Comparison of ENCODE assay signal across 10 cellular contexts in the genomic region with DNA sequence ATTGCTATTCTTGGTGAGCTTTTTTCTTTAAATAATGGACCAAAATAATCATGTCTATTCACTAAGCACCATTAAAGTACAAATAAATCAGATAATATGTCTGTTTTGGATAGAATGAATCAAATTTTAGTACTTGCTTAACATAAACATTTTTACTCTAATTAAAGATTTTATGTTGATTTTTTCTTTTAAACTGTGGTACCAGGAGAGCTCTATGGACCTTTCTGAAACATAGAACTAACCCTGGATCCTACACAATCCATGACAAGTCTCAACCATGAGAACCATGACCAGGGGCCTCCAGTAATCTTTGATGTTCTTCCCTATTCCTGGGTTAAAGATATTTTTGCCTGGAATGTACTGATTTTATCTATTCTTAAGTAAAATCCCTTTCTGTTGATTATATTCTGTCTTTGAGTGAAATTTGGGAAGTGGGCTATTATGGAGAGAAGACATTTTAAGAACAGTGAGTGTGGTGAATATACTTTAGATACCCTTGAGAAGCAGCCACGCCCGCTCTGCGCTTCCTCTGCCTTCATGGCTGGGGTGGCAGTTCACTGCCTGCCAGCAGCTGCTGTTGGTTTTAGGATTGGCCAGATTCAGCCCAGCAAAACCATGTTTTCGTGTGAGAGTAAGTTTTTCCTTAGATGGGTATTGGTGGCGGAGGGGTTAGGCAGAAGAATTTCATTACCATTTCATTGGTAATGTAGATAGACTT. TPM values are rescaled to one million over a fixed set of nuclear protein-coding genes. Genes with fewer than 3 reads are reported as not detected.
DNase-seq lines count a peak whose midpoint lies in the region; ATAC-seq and TF ChIP-seq lines count a peak whose summit lies in the region.
"Had no signal": no experiment of that assay in that cellular context is flagged by ENCODE, and none has a peak within 500 bp of the region (broad histone marks: within the 10 kb centered on the region; RNA-seq: fewer than 3 reads in every experiment).

No MANE protein-coding gene starts in this region.

- no peak overlapping the region for H3K4me3 Mint-ChIP-seq in activated CD8-positive, alpha-beta T cell treated with anti-CD3 and anti-CD28 coated beads for 36 hours
- no peak overlapping the region for H3K4me3 Mint-ChIP-seq in activated CD8-positive, alpha-beta T cell treated with anti-CD3 and anti-CD28 coated beads, Interleukin-2, amount 10 ng/mL, durations not matched to agents 7 days and 5 days
- H3K4me3 Mint-ChIP-seq in chondrocyte (ENCODE audit: unreplicated experiment) = no peak overlapping the region
- H3K4me3 Mint-ChIP-seq in activated T-cell treated with anti-CD3 and anti-CD28 coated beads, Interleukin-2, amount 50 U/mL, for 72 hours = no peak overlapping the region

- H3K4me1 Mint-ChIP-seq in activated CD8-positive, alpha-beta T cell treated with anti-CD3 and anti-CD28 coated beads for 36 hours (ENCODE audit: low read depth) = peaks cover 3% of the 10 kb centered on the region
- peaks cover 6% of the 10 kb centered on the region for H3K4me1 Mint-ChIP-seq in activated CD8-positive, alpha-beta T cell treated with anti-CD3 and anti-CD28 coated beads, Interleukin-2, amount 10 ng/mL, durations not matched to agents 7 days and 5 days (ENCODE audit: low read depth)
- peaks cover 4% of the 10 kb centered on the region for H3K4me1 Mint-ChIP-seq in chondrocyte (ENCODE audit: low read depth)
- peaks cover 12% of the 10 kb centered on the region for H3K4me1 Mint-ChIP-seq in activated T-cell treated with anti-CD3 and anti-CD28 coated beads, Interleukin-2, amount 50 U/mL, for 72 hours (ENCODE audit: low read depth)

- H3K36me3 Mint-ChIP-seq in activated CD8-positive, alpha-beta T cell treated with anti-CD3 and anti-CD28 coated beads for 36 hours (ENCODE audit: low read depth) = peaks cover 1% of the 10 kb centered on the region
- H3K36me3 Mint-ChIP-seq in activated CD8-positive, alpha-beta T cell treated with anti-CD3 and anti-CD28 coated beads, Interleukin-2, amount 10 ng/mL, durations not matched to agents 7 days and 5 days (ENCODE audit: low read depth) = no peaks in the 10 kb centered on the region
- H3K36me3 Mint-ChIP-seq in chondrocyte (ENCODE audit: low read depth) = peaks cover 3% of the 10 kb centered on the region
- H3K36me3 Mint-ChIP-seq in activated T-cell treated with anti-CD3 and anti-CD28 coated beads, Interleukin-2, amount 50 U/mL, for 72 hours (ENCODE audit: insufficient read depth in 2 of 2) = no peaks in the 10 kb centered on the region

- intact Hi-C loops in activated CD8-positive, alpha-beta T cell treated with anti-CD3 and anti-CD28 coated beads for 36 hours (cut with micrococcal nuclease) = loop anchor here (2.0 kb wide), 1 partner anchor 148 kb away; no protein-coding TSS in a partner anchor
- intact Hi-C loops in PC-9 (cut with micrococcal nuclease; ENCODE audit: unreplicated experiment) = loop anchor here (1.0 to 5.0 kb wide), 5 partner anchors 63 to 1052 kb away; partner anchors contain the start of genes ASNS, LMTK2 and SDHAF3

- no peak overlapping the region for H3K9ac ChIP-seq in skeletal muscle tissue (ENCODE audit: low read depth in 1 of 3, low read length in 3 of 3)

- no peak overlapping the region for H2AFZ ChIP-seq in PC-9

- peaks cover 27% of the 10 kb centered on the region for H3F3A ChIP-seq in PC-9 (ENCODE audit: insufficient read depth, low read depth)

- POLR2A ChIA-PET in activated CD8-positive, alpha-beta T cell treated with anti-CD3 and anti-CD28 coated beads for 36 hours (lab: Charles Lee) = no interaction called here
- POLR2A ChIA-PET in activated CD8-positive, alpha-beta T cell treated with anti-CD3 and anti-CD28 coated beads, Interleukin-2, amount 10 ng/mL, durations not matched to agents 7 days and 5 days (lab: Charles Lee) = no interaction called here
- POLR2A ChIA-PET in PC-9 (lab: Charles Lee; ENCODE audit: unreplicated experiment) = interaction anchor here (0.6 to 0.7 kb wide), 2 partner anchors 53 to 61 kb away, joined by 4 read pairs; no protein-coding TSS in a partner anchor

- no peak overlapping the region for H3K4me3 ChIP-seq in PC-9
- no peak overlapping the region for H3K4me3 ChIP-seq in skeletal muscle tissue (ENCODE audit: low read length in 3 of 3)
- H3K4me3 ChIP-seq: SK-N-MC had no signal

- no TSS peak for BruUV-seq in PC-9 (replicated peaks; lab: Mats Ljungman, UMichigan)

- no peaks in the 10 kb centered on the region for H3K27me3 Mint-ChIP-seq in activated CD8-positive, alpha-beta T cell treated with anti-CD3 and anti-CD28 coated beads for 36 hours
- H3K27me3 Mint-ChIP-seq in activated CD8-positive, alpha-beta T cell treated with anti-CD3 and anti-CD28 coated beads, Interleukin-2, amount 10 ng/mL, durations not matched to agents 7 days and 5 days (ENCODE audit: low read depth) = no peaks in the 10 kb centered on the region
- no peaks in the 10 kb centered on the region for H3K27me3 Mint-ChIP-seq in chondrocyte (ENCODE audit: low read depth)
- H3K27me3 Mint-ChIP-seq in activated T-cell treated with anti-CD3 and anti-CD28 coated beads, Interleukin-2, amount 50 U/mL, for 72 hours (ENCODE audit: low read depth) = no peaks in the 10 kb centered on the region

- no peak overlapping the region for H3K27ac Mint-ChIP-seq in activated CD8-positive, alpha-beta T cell treated with anti-CD3 and anti-CD28 coated beads for 36 hours
- H3K27ac Mint-ChIP-seq in activated CD8-positive, alpha-beta T cell treated with anti-CD3 and anti-CD28 coated beads, Interleukin-2, amount 10 ng/mL, durations not matched to agents 7 days and 5 days = no peak overlapping the region
- H3K27ac Mint-ChIP-seq in chondrocyte (ENCODE audit: unreplicated experiment) = no peak overlapping the region
- no peak overlapping the region for H3K27ac Mint-ChIP-seq in activated T-cell treated with anti-CD3 and anti-CD28 coated beads, Interleukin-2, amount 50 U/mL, for 72 hours

- H4K20me1 ChIP-seq in PC-9 (ENCODE audit: insufficient read depth) = no peaks in the 10 kb centered on the region

- CTCF ChIA-PET in activated CD8-positive, alpha-beta T cell treated with anti-CD3 and anti-CD28 coated beads for 36 hours (lab: Charles Lee) = interaction anchor here (0.7 to 9.9 kb wide), 25 partner anchors 9 to 161 kb away, joined by 3 to 239 read pairs (median 5); partner anchors contain the start of gene LMTK2
- CTCF ChIA-PET in activated CD8-positive, alpha-beta T cell treated with anti-CD3 and anti-CD28 coated beads, Interleukin-2, amount 10 ng/mL, durations not matched to agents 7 days and 5 days (lab: Charles Lee) = interaction anchor here (0.7 to 9.4 kb wide), 29 partner anchors 8 to 296 kb away, joined by 3 to 162 read pairs (median 4); partner anchors contain the start of gene LMTK2
- CTCF ChIA-PET in PC-9 (lab: Charles Lee) = interaction anchor here (0.6 to 1.9 kb wide), 6 partner anchors 35 to 147 kb away, joined by 4 to 33 read pairs (median 6); no protein-coding TSS in a partner anchor

- H3K27me3 ChIP-seq in PC-9 (ENCODE audit: insufficient read depth, low read depth) = no peaks in the 10 kb centered on the region
- H3K27me3 ChIP-seq in skeletal muscle tissue (ENCODE audit: control insufficient read depth in 3 of 3, insufficient read depth in 3 of 3, low read length in 3 of 3) = no peaks in the 10 kb centered on the region

- peak; percentile 14 for TF ChIP-seq CTCF in activated CD8-positive, alpha-beta T cell treated with anti-CD3 and anti-CD28 coated beads for 36 hours (IDR thresholded peaks at IDR 0.05)
- peak; percentile 31; the same call in 1 of the 2 replicates for TF ChIP-seq CTCF in PC-9 (conservative IDR thresholded peaks at IDR 0.05)
- peak; percentile 68 for TF ChIP-seq CTCF in chondrocyte (IDR thresholded peaks at IDR 0.05)

- H3K9me3 ChIP-seq in PC-9 (ENCODE audit: insufficient read depth, low read depth) (no peaks in the 10 kb centered on the region), skeletal muscle tissue (ENCODE audit: control insufficient read depth in 3 of 3, low read length in 3 of 3) (no peaks in the 10 kb centered on the region)

- H3K79me2 ChIP-seq in PC-9 (ENCODE audit: low read depth) = peaks cover 24% of the 10 kb centered on the region

- no peaks in the 10 kb centered on the region for H3K9me3 Mint-ChIP-seq in activated CD8-positive, alpha-beta T cell treated with anti-CD3 and anti-CD28 coated beads for 36 hours
- no peaks in the 10 kb centered on the region for H3K9me3 Mint-ChIP-seq in activated CD8-positive, alpha-beta T cell treated with anti-CD3 and anti-CD28 coated beads, Interleukin-2, amount 10 ng/mL, durations not matched to agents 7 days and 5 days (ENCODE audit: insufficient read depth)
- no peaks in the 10 kb centered on the region for H3K9me3 Mint-ChIP-seq in chondrocyte (ENCODE audit: low read depth)
- no peaks in the 10 kb centered on the region for H3K9me3 Mint-ChIP-seq in activated T-cell treated with anti-CD3 and anti-CD28 coated beads, Interleukin-2, amount 50 U/mL, for 72 hours

- no peak for DNase-seq in activated CD8-positive, alpha-beta T cell treated with anti-CD3 and anti-CD28 coated beads for 36 hours
- no peak for DNase-seq in activated CD8-positive, alpha-beta T cell treated with anti-CD3 and anti-CD28 coated beads, Interleukin-2, amount 10 ng/mL, durations not matched to agents 7 days and 5 days
- DNase-seq in PC-9 (no peak), chondrocyte (ENCODE audit: low spot score) (no peak)
- no peak for DNase-seq in activated CD4-positive, CD25-positive, alpha-beta regulatory T cell treated with anti-CD3 and anti-CD28 coated beads, Interleukin-2, amount 50 U/mL, for 72 hours
- no peak for DNase-seq in activated T-cell treated with anti-CD3 and anti-CD28 coated beads, Interleukin-2, amount 50 U/mL, for 72 hours

- H3K4me2 ChIP-seq in PC-9 = no peak overlapping the region

- peaks cover 11% of the 10 kb centered on the region for H3K4me1 ChIP-seq in PC-9 (replicated peaks; ENCODE audit: insufficient read depth)
- peaks cover under 1 to 15% (median 13%) of the 10 kb centered on the region in 3 donors for H3K4me1 ChIP-seq in skeletal muscle tissue (ENCODE audit: control insufficient read depth in 3 of 3, insufficient read depth in 3 of 3, low read length in 3 of 3)

- H3K36me3 ChIP-seq in PC-9 (ENCODE audit: low read depth) = peaks cover 9% of the 10 kb centered on the region; the same call in 1 of the 2 replicates
- H3K36me3 ChIP-seq in skeletal muscle tissue (ENCODE audit: control insufficient read depth in 3 of 3, insufficient read depth in 3 of 3, low read length in 3 of 3) = peaks cover 6 to 9% (median 8%) of the 10 kb centered on the region in 3 donors

- H3K9me2 ChIP-seq in PC-9 (ENCODE audit: insufficient read depth) = no peaks in the 10 kb centered on the region

- H3K27ac ChIP-seq in PC-9 = no peak overlapping the region
- peak overlapping the region; percentile 2 for H3K27ac ChIP-seq in skeletal muscle tissue (ENCODE audit: low read depth, low read length)
- H3K27ac ChIP-seq: SK-N-MC had no signal

- no peak for ATAC-seq in activated CD8-positive, alpha-beta T cell treated with anti-CD3 and anti-CD28 coated beads for 36 hours
- ATAC-seq in activated CD8-positive, alpha-beta T cell treated with anti-CD3 and anti-CD28 coated beads, Interleukin-2, amount 10 ng/mL, durations not matched to agents 7 days and 5 days = no peak
- no peak for ATAC-seq in GM21526 (IDR thresholded peaks at IDR 0.05; ENCODE audit: low FRiP score, unreplicated experiment)
- no peak for ATAC-seq in activated T-cell treated with anti-CD3 and anti-CD28 coated beads, Interleukin-2, amount 50 U/mL, for 72 hours (replicated peaks in 1 of 2)

RNA-seq across cellular contexts. Expression of gene BHLHA15, which starts 42.2 kb away (rescaled TPM):
- total RNA-seq in activated CD8-positive, alpha-beta T cell treated with anti-CD3 and anti-CD28 coated beads for 36 hours = under 1 TPM in 1 of 2 experiments, not detected in 1; 0.94 TPM
- not detected for total RNA-seq in activated CD8-positive, alpha-beta T cell treated with anti-CD3 and anti-CD28 coated beads, Interleukin-2, amount 10 ng/mL, durations not matched to agents 7 days and 5 days
- total RNA-seq in PC-9 (2021) (0.53 and 0.79 TPM in 2 replicates), chondrocyte (0.32 to 1.2 TPM in 2 of 3 replicates, not detected in the other), skeletal muscle tissue (not detected)
- total RNA-seq in activated T-cell treated with anti-CD3 and anti-CD28 coated beads, Interleukin-2, amount 50 U/mL, for 72 hours = 1 to 10 TPM in 1 of 2 donors, under 1 TPM in 1; 0.65 to 3.3 TPM
- total RNA-seq: Daoy had no signal

Comparison
In these comparisons a context has a peak if more than half of its experiments do, and no peak if none do; other contexts are left out.
1. CTCF ChIP-seq: peak in every context shown above with its lines; median percentile 68 in chondrocyte; 31 in PC-9; 14 in activated CD8-positive, alpha-beta T cell treated with anti-CD3 and anti-CD28 coated beads for 36 hours.